Comparison of ENCODE assay signal across 16 cellular contexts in the genomic region with DNA sequence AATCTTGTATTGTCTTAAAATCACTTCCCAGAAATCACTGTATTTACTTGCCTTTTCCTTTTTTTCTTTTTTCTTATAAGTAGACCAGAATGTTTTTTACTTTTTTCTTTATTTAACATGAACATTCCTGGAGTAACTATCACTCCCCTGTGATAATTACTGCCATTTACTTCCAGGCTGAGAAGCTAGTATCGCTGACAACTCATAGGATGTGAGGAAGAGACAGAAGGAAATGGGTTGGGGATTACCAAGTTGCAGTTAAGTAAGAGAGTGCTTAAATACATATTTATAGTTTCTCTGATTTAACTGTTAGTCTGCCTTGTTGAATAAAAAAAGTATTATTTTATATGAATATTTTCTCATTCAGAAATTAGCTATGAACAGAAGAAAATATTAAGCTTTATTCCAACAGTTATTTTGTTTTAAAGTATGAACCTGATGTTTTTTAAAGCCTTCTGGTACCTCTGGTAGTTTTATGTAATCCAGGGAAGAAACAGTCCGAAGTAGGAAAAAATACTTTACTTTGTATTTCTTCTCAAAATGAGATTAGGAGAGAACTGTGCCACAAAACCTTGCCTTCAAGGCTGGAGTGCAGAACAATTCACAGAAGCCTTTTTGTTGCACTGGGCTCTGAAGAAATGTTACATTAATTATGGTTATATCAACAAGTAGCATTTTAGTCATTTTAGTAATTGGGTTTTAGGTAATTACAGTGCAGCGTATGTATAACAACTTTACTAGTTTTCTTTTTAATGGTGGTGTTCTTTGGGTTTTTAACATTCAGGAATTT.
DNase-seq lines count a peak whose midpoint lies in the region; FAIRE-seq and TF ChIP-seq lines count a peak whose summit lies in the region.
"Had no signal": no experiment of that assay in that cellular context is flagged by ENCODE, and none has a peak within 500 bp of the region (broad histone marks: within the 10 kb centered on the region; RNA-seq: fewer than 3 reads in every experiment).

No MANE protein-coding gene starts in this region.

- H3K4me1 ChIP-seq in testis, result peaks cover 5% of the 10 kb centered on the region
- H3K4me1 ChIP-seq: upper lobe of right lung had no signal

- intact Hi-C loops in activated naive CD4-positive, alpha-beta T cell treated with anti-CD3 and anti-CD28 coated beads for 36 hours (cut with micrococcal nuclease), result loop anchor here (5.0 kb wide), 2 partner anchors 380 to 685 kb away; no protein-coding TSS in a partner anchor
- intact Hi-C loops in activated T-helper 2 cell treated with anti-CD3 and anti-CD28 coated beads, Interferon-gamma antibody, Interleukin-2, Interleukin-4, amounts not matched to agents 10 μg/mL and 5 μg/mL and 100 μg/mL, durations not matched to agents 14 hours and 24 hours and 36 hours (cut with micrococcal nuclease), result loop anchor here (5.0 to 10.0 kb wide), 2 partner anchors 245 to 377 kb away; no protein-coding TSS in a partner anchor
- intact Hi-C loops in testis (cut with DNase I; ENCODE audit: low total_unique reads), result no loop called here

- CTCF ChIA-PET in activated naive CD4-positive, alpha-beta T cell treated with anti-CD3 and anti-CD28 coated beads, Interleukin-2, amount 10 ng/mL, durations not matched to agents 7 days and 5 days (lab: Charles Lee), result no interaction called here
- CTCF ChIA-PET in activated naive CD4-positive, alpha-beta T cell treated with anti-CD3 and anti-CD28 coated beads for 36 hours (lab: Charles Lee), result interaction anchor here (0.9 to 1.1 kb wide), 2 partner anchors 57 to 85 kb away, joined by 3 read pairs; partner anchors contain the start of gene ADRA2A

- no peaks in the 10 kb centered on the region for H3K9me3 ChIP-seq in testis
- H3K9me3 ChIP-seq: heart left ventricle, sigmoid colon, upper lobe of right lung had no signal

- DNase-seq in activated naive CD4-positive, alpha-beta T cell treated with anti-CD3 and anti-CD28 coated beads, Interleukin-2, amount 10 ng/mL, durations not matched to agents 7 days and 5 days, result no peak
- DNase-seq in activated naive CD4-positive, alpha-beta T cell treated with anti-CD3 and anti-CD28 coated beads for 36 hours, result no peak
- DNase-seq in activated T-helper 2 cell treated with anti-CD3 and anti-CD28 coated beads, Interferon-gamma antibody, Interleukin-2, Interleukin-4, amounts not matched to agents 10 μg/mL and 5 μg/mL and 100 μg/mL, durations not matched to agents 14 hours and 24 hours and 36 hours (ENCODE audit: low spot score), result no peak
- peak; percentile 67 for DNase-seq in testis
- no peak for DNase-seq in D341Med (ENCODE audit: low spot score)
- DNase-seq in A172 (ENCODE audit: low spot score), result no peak
- no peak for DNase-seq in DMS 273 treated with DMSO at 0.1 percent for 48 hours (lab: John Stamatoyannopoulos, UW)
- DNase-seq: activated B cell treated with CpG ODN at 0.5 μM for 24 hours, heart left ventricle, NCI-H1092, NCI-H446, sigmoid colon, upper lobe of right lung had no signal

- peak overlapping the region; percentile 23 to 32 for H3K27ac ChIP-seq in testis
- H3K27ac ChIP-seq: heart left ventricle, sigmoid colon, upper lobe of right lung had no signal

- H3K36me3 ChIP-seq in testis (ENCODE audit: low read depth, missing control alignments), result no peaks in the 10 kb centered on the region
- H3K36me3 ChIP-seq: sigmoid colon, upper lobe of right lung had no signal

- 50 to 68% methylated on average over 3 of the region's 3 CpGs for WGBS in testis, 2 donors

- no peak for TF ChIP-seq POLR2A in testis (IDR thresholded peaks at IDR 0.05)

- H3K4me3 ChIP-seq in testis, result no peak overlapping the region
- H3K4me3 ChIP-seq: GM23338, heart left ventricle, sigmoid colon, upper lobe of right lung had no signal

- H3K27ac Mint-ChIP-seq in activated naive CD4-positive, alpha-beta T cell treated with anti-CD3 and anti-CD28 coated beads, Interleukin-2, amount 10 ng/mL, durations not matched to agents 7 days and 5 days, result peak overlapping the region; percentile 60
- no peak overlapping the region for H3K27ac Mint-ChIP-seq in activated naive CD4-positive, alpha-beta T cell treated with anti-CD3 and anti-CD28 coated beads for 36 hours
- no peak overlapping the region for H3K27ac Mint-ChIP-seq in activated T-helper 2 cell treated with anti-CD3 and anti-CD28 coated beads, Interferon-gamma antibody, Interleukin-2, Interleukin-4, amounts not matched to agents 10 μg/mL and 5 μg/mL and 100 μg/mL, durations not matched to agents 14 hours and 24 hours and 36 hours
- H3K27ac Mint-ChIP-seq: GM23338 had no signal

- peak overlapping the region; percentile 28 for H3K4me3 Mint-ChIP-seq in activated naive CD4-positive, alpha-beta T cell treated with anti-CD3 and anti-CD28 coated beads, Interleukin-2, amount 10 ng/mL, durations not matched to agents 7 days and 5 days
- no peak overlapping the region for H3K4me3 Mint-ChIP-seq in activated naive CD4-positive, alpha-beta T cell treated with anti-CD3 and anti-CD28 coated beads for 36 hours
- H3K4me3 Mint-ChIP-seq in activated T-helper 2 cell treated with anti-CD3 and anti-CD28 coated beads, Interferon-gamma antibody, Interleukin-2, Interleukin-4, amounts not matched to agents 10 μg/mL and 5 μg/mL and 100 μg/mL, durations not matched to agents 14 hours and 24 hours and 36 hours (ENCODE audit: low read depth), result peak overlapping the region; percentile 39
- H3K4me3 Mint-ChIP-seq: activated B cell treated with CpG ODN at 0.5 μM for 24 hours, GM23338 had no signal

- H3K9me3 Mint-ChIP-seq in activated naive CD4-positive, alpha-beta T cell treated with anti-CD3 and anti-CD28 coated beads, Interleukin-2, amount 10 ng/mL, durations not matched to agents 7 days and 5 days, result no peaks in the 10 kb centered on the region
- H3K9me3 Mint-ChIP-seq in activated naive CD4-positive, alpha-beta T cell treated with anti-CD3 and anti-CD28 coated beads for 36 hours, result no peaks in the 10 kb centered on the region
- no peaks in the 10 kb centered on the region for H3K9me3 Mint-ChIP-seq in activated T-helper 2 cell treated with anti-CD3 and anti-CD28 coated beads, Interferon-gamma antibody, Interleukin-2, Interleukin-4, amounts not matched to agents 10 μg/mL and 5 μg/mL and 100 μg/mL, durations not matched to agents 14 hours and 24 hours and 36 hours
- H3K9me3 Mint-ChIP-seq: activated B cell treated with CpG ODN at 0.5 μM for 24 hours; activated naive CD4-positive, alpha-beta T cell treated with anti-CD3 and anti-CD28 coated beads, Interleukin-2, amount 50 U/mL, for 72 hours; GM23338 had no signal

- peaks cover 35% of the 10 kb centered on the region for H3K36me3 Mint-ChIP-seq in activated naive CD4-positive, alpha-beta T cell treated with anti-CD3 and anti-CD28 coated beads, Interleukin-2, amount 10 ng/mL, durations not matched to agents 7 days and 5 days
- H3K36me3 Mint-ChIP-seq in activated naive CD4-positive, alpha-beta T cell treated with anti-CD3 and anti-CD28 coated beads for 36 hours (ENCODE audit: low read depth), result peaks cover 12% of the 10 kb centered on the region
- H3K36me3 Mint-ChIP-seq in activated T-helper 2 cell treated with anti-CD3 and anti-CD28 coated beads, Interferon-gamma antibody, Interleukin-2, Interleukin-4, amounts not matched to agents 10 μg/mL and 5 μg/mL and 100 μg/mL, durations not matched to agents 14 hours and 24 hours and 36 hours (ENCODE audit: low read depth), result peaks cover 52% of the 10 kb centered on the region

- peaks cover 21% of the 10 kb centered on the region for H3K4me1 Mint-ChIP-seq in activated naive CD4-positive, alpha-beta T cell treated with anti-CD3 and anti-CD28 coated beads, Interleukin-2, amount 10 ng/mL, durations not matched to agents 7 days and 5 days
- H3K4me1 Mint-ChIP-seq in activated naive CD4-positive, alpha-beta T cell treated with anti-CD3 and anti-CD28 coated beads for 36 hours (ENCODE audit: low read depth), result peaks cover 23% of the 10 kb centered on the region
- H3K4me1 Mint-ChIP-seq in activated T-helper 2 cell treated with anti-CD3 and anti-CD28 coated beads, Interferon-gamma antibody, Interleukin-2, Interleukin-4, amounts not matched to agents 10 μg/mL and 5 μg/mL and 100 μg/mL, durations not matched to agents 14 hours and 24 hours and 36 hours (ENCODE audit: low read depth), result peaks cover 32% of the 10 kb centered on the region
- H3K4me1 Mint-ChIP-seq: GM23338 had no signal

- no peak for TF ChIP-seq CTCF in testis (IDR thresholded peaks at IDR 0.05)

- no peaks in the 10 kb centered on the region for H3K27me3 ChIP-seq in testis
- H3K27me3 ChIP-seq: heart left ventricle, sigmoid colon, upper lobe of right lung had no signal

- H3K27me3 Mint-ChIP-seq in activated naive CD4-positive, alpha-beta T cell treated with anti-CD3 and anti-CD28 coated beads, Interleukin-2, amount 10 ng/mL, durations not matched to agents 7 days and 5 days, result no peaks in the 10 kb centered on the region
- no peaks in the 10 kb centered on the region for H3K27me3 Mint-ChIP-seq in activated naive CD4-positive, alpha-beta T cell treated with anti-CD3 and anti-CD28 coated beads for 36 hours (ENCODE audit: low read depth)
- peaks cover 24% of the 10 kb centered on the region for H3K27me3 Mint-ChIP-seq in activated T-helper 2 cell treated with anti-CD3 and anti-CD28 coated beads, Interferon-gamma antibody, Interleukin-2, Interleukin-4, amounts not matched to agents 10 μg/mL and 5 μg/mL and 100 μg/mL, durations not matched to agents 14 hours and 24 hours and 36 hours (ENCODE audit: low read depth)
- H3K27me3 Mint-ChIP-seq: activated B cell treated with CpG ODN at 0.5 μM for 24 hours had no signal

- peak; percentile 30 for FAIRE-seq in islet of Langerhans (lab: Jason Lieb, UNC)
